10 cellular contexts compared by ENCODE assay signal in genomic region chr12:122653291-122653690, GRCh38. TPM values are rescaled to one million over a fixed set of nuclear protein-coding genes. Genes with fewer than 3 reads are reported as not detected.
"Had no signal": no experiment of that assay in that cellular context is flagged by ENCODE, and none has a peak within 500 bp of the region (broad histone marks: within the 10 kb centered on the region; RNA-seq: fewer than 3 reads in every experiment).

No MANE protein-coding gene starts in this region.

RNA-seq across cellular contexts. Expression of gene HCAR2, which starts 49.9 kb away (rescaled TPM):
- total RNA-seq: activated naive CD4-positive, alpha-beta T cell treated with anti-CD3 and anti-CD28 coated beads for 36 hours; activated naive CD8-positive, alpha-beta T cell treated with anti-CD3 and anti-CD28 coated beads for 36 hours; activated naive CD8-positive, alpha-beta T cell treated with anti-CD3 and anti-CD28 coated beads, Interleukin-2, amount 10 ng/mL, durations not matched to agents 7 days and 5 days; activated T-cell treated with anti-CD3 and anti-CD28 coated beads, Interleukin-2, amount 50 U/mL, for 4 hours; activated T-cell treated with anti-CD3 and anti-CD28 coated beads, Interleukin-2, amount 50 U/mL, for 72 hours; activated T-helper 17 cell treated with anti-CD3 and anti-CD28 coated beads, Interleukin-2, amount 50 U/mL, for 72 hours; astrocyte; body of pancreas; cardiac muscle cell had no signal
- polyA plus RNA-seq: aorta, cardiac muscle cell had no signal
